Comparison of ENCODE assay signal across 19 cellular contexts in genomic region chr4:124188601-124189000, GRCh38.
DNase-seq lines count a peak whose midpoint lies in the region; ATAC-seq and TF ChIP-seq lines count a peak whose summit lies in the region.
"Had no signal": no experiment of that assay in that cellular context is flagged by ENCODE, and none has a peak within 500 bp of the region (broad histone marks: within the 10 kb centered on the region; RNA-seq: fewer than 3 reads in every experiment).

No MANE protein-coding gene starts in this region.

- H3K9ac ChIP-seq in muscle layer of colon (ENCODE audit: low read length) (no peak overlapping the region), rectal smooth muscle tissue (ENCODE audit: low read length) (no peak overlapping the region)
- H3K9ac ChIP-seq: GM23248 had no signal

- no peaks in the 10 kb centered on the region for H3K79me2 ChIP-seq in OCI-LY7 (ENCODE audit: insufficient read depth, low read depth, low read length)

- no peaks in the 10 kb centered on the region for H3K36me3 Mint-ChIP-seq in natural killer cell treated with Interleukin-12 subunit alpha and Interleukin-12 subunit beta and Interleukin-15 and Interleukin-18, amount 100 ng/mL, for 72 hours
- H3K36me3 Mint-ChIP-seq: CD4-positive, alpha-beta memory T cell had no signal

- intact Hi-C loops in OCI-LY7 (cut with micrococcal nuclease; ENCODE audit: unreplicated experiment) (no loop called here), heart left ventricle (cut with DNase I) (no loop called here)

- H3K4me1 Mint-ChIP-seq in natural killer cell treated with Interleukin-12 subunit alpha and Interleukin-12 subunit beta and Interleukin-15 and Interleukin-18, amount 100 ng/mL, for 72 hours (ENCODE audit: low read depth in 2 of 2), result no peaks in the 10 kb centered on the region
- H3K4me1 Mint-ChIP-seq: CD4-positive, alpha-beta memory T cell had no signal

- no peaks in the 10 kb centered on the region for H3K36me3 ChIP-seq in OCI-LY7 (ENCODE audit: insufficient read depth, low read length)
- no peaks in the 10 kb centered on the region for H3K36me3 ChIP-seq in muscle layer of colon (ENCODE audit: insufficient read depth, low read length)
- no peaks in the 10 kb centered on the region for H3K36me3 ChIP-seq in rectal smooth muscle tissue (ENCODE audit: control insufficient read depth, insufficient read depth, low read length)
- H3K36me3 ChIP-seq in heart left ventricle, result no peaks in the 10 kb centered on the region

- peaks cover 6% of the 10 kb centered on the region for H3K9me3 Mint-ChIP-seq in natural killer cell treated with Interleukin-12 subunit alpha and Interleukin-12 subunit beta and Interleukin-15 and Interleukin-18, amount 100 ng/mL, for 72 hours

- H3K27me3 Mint-ChIP-seq in natural killer cell treated with Interleukin-12 subunit alpha and Interleukin-12 subunit beta and Interleukin-15 and Interleukin-18, amount 100 ng/mL, for 72 hours, result no peaks in the 10 kb centered on the region
- H3K27me3 Mint-ChIP-seq: CD4-positive, alpha-beta memory T cell had no signal

- POLR2A ChIA-PET in OCI-LY7 (lab: Charles Lee), result no interaction called here

- no peaks in the 10 kb centered on the region for H3K9me2 ChIP-seq in OCI-LY7 (ENCODE audit: insufficient read depth, low read length)

- H3K27ac Mint-ChIP-seq in natural killer cell treated with Interleukin-12 subunit alpha and Interleukin-12 subunit beta and Interleukin-15 and Interleukin-18, amount 100 ng/mL, for 72 hours, result no peak overlapping the region
- H3K27ac Mint-ChIP-seq: CD4-positive, alpha-beta memory T cell had no signal

- H3K27ac ChIP-seq in OCI-LY7 (ENCODE audit: low read depth, low read length, poor library complexity, severe bottlenecking) (no peak overlapping the region), muscle layer of colon (ENCODE audit: low read depth, low read length) (peak overlapping the region; percentile 17), rectal smooth muscle tissue (ENCODE audit: low read depth, low read length) (peak overlapping the region; percentile 19), heart left ventricle (no peak overlapping the region)
- H3K27ac ChIP-seq: A549, GM23248 had no signal

- H3K4me3 ChIP-seq in OCI-LY7 (ENCODE audit: low read depth, low read length, poor library complexity, severe bottlenecking) (no peak overlapping the region), muscle layer of colon (ENCODE audit: low read depth in 1 of 2, low read length in 2 of 2) (no peak overlapping the region), rectal smooth muscle tissue (ENCODE audit: low read length) (no peak overlapping the region), heart left ventricle (no peak overlapping the region)
- H3K4me3 ChIP-seq: A549, GM23248 had no signal

- no TSS peak for BruUV-seq in OCI-LY7 (replicated peaks; lab: Mats Ljungman, UMichigan)

- H4K20me1 ChIP-seq in OCI-LY7 (ENCODE audit: insufficient read depth, low read length), result no peaks in the 10 kb centered on the region

- CTCF ChIA-PET in OCI-LY7 (lab: Charles Lee; ENCODE audit: unreplicated experiment), result no interaction called here

- TF ChIP-seq POLR2A in heart left ventricle (IDR thresholded peaks at IDR 0.05), result no peak

- TF ChIP-seq CTCF in OCI-LY7 (conservative IDR thresholded peaks at IDR 0.05; ENCODE audit: low read length) (0 out of 2 replicates have a peak, but pooled peaks have one; percentile 10), heart left ventricle (IDR thresholded peaks at IDR 0.05) (no peak)

- no peak overlapping the region for H2AFZ ChIP-seq in OCI-LY7 (ENCODE audit: low read length)
- H2AFZ ChIP-seq: GM23248 had no signal

- 80 to 87% (median 87%) methylated on average over 2 of the region's 2 CpGs for WGBS in heart left ventricle, 4 donors

- H3K4me2 ChIP-seq in OCI-LY7 (ENCODE audit: low read length), result no peak overlapping the region
- H3K4me2 ChIP-seq: A549 had no signal

- DNase-seq in OCI-LY7 (ENCODE audit: low spot score) (no peak), foreskin melanocyte (peak; percentile 75), heart left ventricle (no peak), COR-L47 (lab: John Stamatoyannopoulos, UW) (no peak)
- no peak for DNase-seq in natural killer cell treated with Interleukin-12 subunit alpha and Interleukin-12 subunit beta and Interleukin-15 and Interleukin-18, amount 100 ng/mL, for 72 hours (ENCODE audit: low spot score)
- DNase-seq: 8988T; ACHN; AML-193; C1 segment of cervical spinal cord; Caco-2; CD4-positive, alpha-beta memory T cell; DMS153; DND-41; GM23248; H7; HCEC 1CT had no signal

- no peak overlapping the region for H3K4me3 Mint-ChIP-seq in natural killer cell treated with Interleukin-12 subunit alpha and Interleukin-12 subunit beta and Interleukin-15 and Interleukin-18, amount 100 ng/mL, for 72 hours
- H3K4me3 Mint-ChIP-seq: CD4-positive, alpha-beta memory T cell had no signal

- H3K9me3 ChIP-seq in OCI-LY7 (ENCODE audit: low read length) (no peaks in the 10 kb centered on the region), muscle layer of colon (ENCODE audit: low read length) (no peaks in the 10 kb centered on the region), heart left ventricle (peaks cover 0 to 24% (median 14%) of the 10 kb centered on the region in 12 donors)
- H3K9me3 ChIP-seq: A549, Caco-2 had no signal

- H3K27me3 ChIP-seq in muscle layer of colon (ENCODE audit: control insufficient read depth in 1 of 2, insufficient read depth in 2 of 2, low read length in 2 of 2) (no peaks in the 10 kb centered on the region), rectal smooth muscle tissue (ENCODE audit: control insufficient read depth, insufficient read depth, low read length) (no peaks in the 10 kb centered on the region), heart left ventricle (no peaks in the 10 kb centered on the region)

- no peak for ATAC-seq in heart left ventricle
- ATAC-seq in natural killer cell treated with Interleukin-12 subunit alpha and Interleukin-12 subunit beta and Interleukin-15 and Interleukin-18, amount 100 ng/mL, for 72 hours, result no peak
- ATAC-seq: A549 had no signal

- H3K4me1 ChIP-seq in OCI-LY7 (ENCODE audit: insufficient read depth, low read length, poor library complexity, severe bottlenecking) (no peaks in the 10 kb centered on the region), muscle layer of colon (ENCODE audit: insufficient read depth, low read length) (peaks cover 13% of the 10 kb centered on the region), rectal smooth muscle tissue (ENCODE audit: control insufficient read depth, insufficient read depth, low read length) (peaks cover 6% of the 10 kb centered on the region), heart left ventricle (no peaks in the 10 kb centered on the region)
- H3K4me1 ChIP-seq: A549, Caco-2 had no signal

Comparison
In these comparisons a context has a peak if more than half of its experiments do, and no peak if none do; other contexts are left out.
1. H3K27ac ChIP-seq: peak in muscle layer of colon (single experiment) and rectal smooth muscle tissue (single experiment); none in OCI-LY7 (single experiment) and heart left ventricle (0 of 12).